ENCODE assay signal across 8 cellular contexts in genomic region chr19:48752511-48753365, GRCh38. TPM values are rescaled to one million over a fixed set of nuclear protein-coding genes. Genes with fewer than 3 reads are reported as not detected.
A peak's percentile ranks its signal among the peaks of the same experiment; 100 is the strongest.
DNase-seq lines count a peak whose midpoint lies in the region; ATAC-seq, FAIRE-seq and TF ChIP-seq lines count a peak whose summit lies in the region.

Gene FUT1, minus strand, starts transcription at chr19:48752641. Its CDS starts 1,360 bp downstream, at chr19:48751281.

- H3K4me1 ChIP-seq in endothelial cell of umbilical vein (ENCODE audit: control insufficient read depth, extremely low read depth, insufficient read depth, low read length) (peaks cover 11% of the 10 kb centered on the region), mucosa of descending colon (ENCODE audit: low read depth) (peaks cover 10% of the 10 kb centered on the region), aorta (ENCODE audit: control insufficient read depth in 1 of 2, insufficient read depth in 2 of 2, low read length in 2 of 2) (no peaks in the 10 kb centered on the region)

- H3K4me3 ChIP-seq in endothelial cell of umbilical vein (replicated peaks in 1 of 3; ENCODE audit: insufficient read depth in 1 of 3, low read depth in 1 of 3, low read length in 3 of 3) (peak within 1 kb of the TSS; percentile 56 to 81 (median 65)), mucosa of descending colon (no peak within 1 kb of the TSS), aorta (ENCODE audit: low read length in 2 of 2) (no peak within 1 kb of the TSS)

- TF ChIP-seq CTCF in endothelial cell of umbilical vein (IDR thresholded peaks at IDR 0.05; ENCODE audit: extremely low read depth in 1 of 2, insufficient read depth in 1 of 2, low read depth in 1 of 2, low read length in 2 of 2) (no peak), mucosa of descending colon (IDR thresholded peaks at IDR 0.05) (no peak)

- peak within 1 kb of the TSS; percentile 96 for H2AFZ ChIP-seq in endothelial cell of umbilical vein (ENCODE audit: low read depth, low read length)

- peaks cover 23% of the 10 kb centered on the region for H3K79me2 ChIP-seq in endothelial cell of umbilical vein (ENCODE audit: control insufficient read depth, insufficient read depth, low read length)

- no peaks in the 10 kb centered on the region for H4K20me1 ChIP-seq in endothelial cell of umbilical vein (replicated peaks; ENCODE audit: control insufficient read depth, extremely low read depth, insufficient read depth, low read length)

- H3K36me3 Mint-ChIP-seq in activated CD4-positive, alpha-beta T cell treated with anti-CD3 and anti-CD28 coated beads, Interleukin-2, amount 10 ng/mL, durations not matched to agents 24 days and 14 days (ENCODE audit: low read depth): no peaks in the 10 kb centered on the region

- CTCF ChIA-PET in endothelial cell of umbilical vein (lab: Charles Lee): interaction anchor here (1.6 kb wide), 2 partner anchors 14 to 77 kb away, joined by 6 to 12 read pairs; no protein-coding TSS in a partner anchor

- no TSS peak for BruUV-seq in endothelial cell of umbilical vein (replicated peaks; lab: Mats Ljungman, UMichigan)

- H3K9ac ChIP-seq in endothelial cell of umbilical vein (replicated peaks; ENCODE audit: extremely low read depth, insufficient read depth, low read length): peak within 1 kb of the TSS; percentile 60

- H3K27me3 ChIP-seq in endothelial cell of umbilical vein (ENCODE audit: control insufficient read depth in 2 of 2, insufficient read depth in 2 of 2, low read length in 2 of 2) (no peaks in the 10 kb centered on the region), aorta (ENCODE audit: control insufficient read depth in 1 of 2, insufficient read depth in 2 of 2, low read length in 1 of 2) (no peaks in the 10 kb centered on the region)

- H3K27me3 Mint-ChIP-seq in activated CD4-positive, alpha-beta T cell treated with anti-CD3 and anti-CD28 coated beads, Interleukin-2, amount 10 ng/mL, durations not matched to agents 24 days and 14 days: peaks cover 25% of the 10 kb centered on the region

- ATAC-seq in mucosa of descending colon (peak; percentile 91), aorta (ENCODE audit: low FRiP score) (peak; percentile 59)

- H3K4me1 Mint-ChIP-seq in activated CD4-positive, alpha-beta T cell treated with anti-CD3 and anti-CD28 coated beads, Interleukin-2, amount 10 ng/mL, durations not matched to agents 24 days and 14 days: peaks cover 15% of the 10 kb centered on the region

- DNase-seq in EH (ENCODE audit: low read depth) (peak; percentile 67), NCI-H187 treated with DMSO at 0.1 percent for 48 hours (lab: John Stamatoyannopoulos, UW) (peak; percentile 92), endothelial cell of umbilical vein (ENCODE audit: low read depth, low spot score) (no peak), mucosa of descending colon (peak; percentile 72 to 82 (median 77)), aorta (peak; percentile 69 to 82), HK-2 (ENCODE audit: unreplicated experiment) (no peak), NCI-H446 (lab: John Stamatoyannopoulos, UW) (no peak)
- peak; percentile 82 for DNase-seq in activated CD4-positive, alpha-beta T cell treated with anti-CD3 and anti-CD28 coated beads, Interleukin-2, amount 10 ng/mL, durations not matched to agents 24 days and 14 days

- H3K4me2 ChIP-seq in endothelial cell of umbilical vein (ENCODE audit: insufficient read depth, low read length): peak within 1 kb of the TSS; percentile 90

- peak; percentile 68 for FAIRE-seq in endothelial cell of umbilical vein (lab: Jason Lieb, UNC)

- dilution Hi-C loops in endothelial cell of umbilical vein (cut with MboI; ENCODE audit: extremely low pct_ligation_motif_present, low sequenced_read_pairs): no loop called here

- no peak within 1 kb of the TSS for H3K27ac Mint-ChIP-seq in activated CD4-positive, alpha-beta T cell treated with anti-CD3 and anti-CD28 coated beads, Interleukin-2, amount 10 ng/mL, durations not matched to agents 24 days and 14 days

- no peaks in the 10 kb centered on the region for H3K9me3 ChIP-seq in endothelial cell of umbilical vein (replicated peaks; ENCODE audit: control insufficient read depth, insufficient read depth, low read length)
- no peaks in the 10 kb centered on the region for H3K9me3 ChIP-seq in mucosa of descending colon
- H3K9me3 ChIP-seq in aorta (ENCODE audit: control insufficient read depth, low read length): no peaks in the 10 kb centered on the region

- peak; percentile 81 for TF ChIP-seq POLR2A in endothelial cell of umbilical vein (IDR thresholded peaks at IDR 0.05; ENCODE audit: low read depth, low read length)

- H3K36me3 ChIP-seq in endothelial cell of umbilical vein (ENCODE audit: control insufficient read depth in 2 of 2, extremely low read depth in 1 of 2, insufficient read depth in 2 of 2, low read length in 2 of 2) (peaks cover 0 to 3% of the 10 kb centered on the region in 2 experiments), mucosa of descending colon (ENCODE audit: low read depth) (no peaks in the 10 kb centered on the region), aorta (ENCODE audit: control insufficient read depth in 1 of 2, insufficient read depth in 2 of 2, low read length in 1 of 2) (no peaks in the 10 kb centered on the region)

- H3K9me1 ChIP-seq in endothelial cell of umbilical vein (replicated peaks; ENCODE audit: control insufficient read depth, extremely low read depth, insufficient read depth, low read length): no peaks in the 10 kb centered on the region

- POLR2A ChIA-PET in endothelial cell of umbilical vein (lab: Charles Lee): no interaction called here

- H3K4me3 Mint-ChIP-seq in activated CD4-positive, alpha-beta T cell treated with anti-CD3 and anti-CD28 coated beads, Interleukin-2, amount 10 ng/mL, durations not matched to agents 24 days and 14 days: peak within 1 kb of the TSS; percentile 71

- H3K27ac ChIP-seq in endothelial cell of umbilical vein (ENCODE audit: insufficient read depth, low read depth, low read length): peak within 1 kb of the TSS; percentile 5
- H3K27ac ChIP-seq in aorta (ENCODE audit: low read depth in 1 of 2, low read length in 2 of 2): no peak within 1 kb of the TSS

- no peaks in the 10 kb centered on the region for H3K9me3 Mint-ChIP-seq in activated CD4-positive, alpha-beta T cell treated with anti-CD3 and anti-CD28 coated beads, Interleukin-2, amount 10 ng/mL, durations not matched to agents 24 days and 14 days

- intact Hi-C loops in activated CD4-positive, alpha-beta T cell treated with anti-CD3 and anti-CD28 coated beads, Interleukin-2, amount 10 ng/mL, durations not matched to agents 24 days and 14 days (cut with micrococcal nuclease): no loop called here
- intact Hi-C loops in endothelial cell of umbilical vein (cut with micrococcal nuclease): loop anchor here (1.0 kb wide), 1 partner anchor 8 kb away; no protein-coding TSS in a partner anchor
- intact Hi-C loops in mucosa of descending colon (cut with DNase I, micrococcal nuclease): no loop called here
- intact Hi-C loops in aorta (cut with DNase I): no loop called here

- 3 to 5% methylated on average over 63 to 73 of the region's 73 CpGs for WGBS in aorta, 2 donors

TF ChIP-seq in endothelial cell of umbilical vein, 7 proteins besides CTCF, POLR2A, EP300 and RAD21:
- TF ChIP-seq MYC (IDR thresholded peaks at IDR 0.05; ENCODE audit: low read depth, low read length) (no peak), FOS (IDR thresholded peaks at IDR 0.05; ENCODE audit: borderline replicate concordance, insufficient read depth, low read length) (no peak), POLR2AphosphoS5 (IDR thresholded peaks at IDR 0.05; ENCODE audit: insufficient read depth, low read depth, low read length) (peak; percentile 95), MAX (IDR thresholded peaks at IDR 0.05; ENCODE audit: insufficient read depth, insufficient read length) (no peak)

RNA-seq across cellular contexts. Expression of gene FUT1, which starts in this region (rescaled TPM):
- total RNA-seq in activated CD4-positive, alpha-beta T cell treated with anti-CD3 and anti-CD28 coated beads, Interleukin-2, amount 10 ng/mL, durations not matched to agents 24 days and 14 days: 0.23 and 0.26 TPM in 2 replicates
- total RNA-seq in endothelial cell of umbilical vein (4.8 and 5.2 TPM in 2 replicates), mucosa of descending colon (1 to 10 TPM in 1 of 3 donors, under 1 TPM in 2; 0.17 to 1.5 (median 0.72) TPM), aorta (1 to 10 TPM; 2.3 to 4.4 TPM)
- polyA plus RNA-seq in endothelial cell of umbilical vein (1.9 and 2.6 TPM in 2 replicates), aorta (under 1 TPM in 1 of 2 donors, not detected in 1; 0.05 TPM)
- 1.3 and 1.7 TPM in 2 replicates for polyA plus RNA-seq in endothelial cell of umbilical vein (2011; cell fraction: cytosol; rRNA removed)
- polyA plus RNA-seq in endothelial cell of umbilical vein (2011; cell fraction: nucleus; rRNA removed): 1.5 and 1.8 TPM in 2 replicates
- polyA plus RNA-seq in endothelial cell of umbilical vein (2012): 1.3 and 1.5 TPM in 2 replicates
- polyA minus RNA-seq in endothelial cell of umbilical vein: 2.8 and 3.4 TPM in 2 replicates
- 2.6 TPM for polyA minus RNA-seq in endothelial cell of umbilical vein (2011; cell fraction: cytosol; rRNA and poly(A)+ RNA removed)
- 1.0 and 1.3 TPM in 2 replicates for polyA minus RNA-seq in endothelial cell of umbilical vein (2011; cell fraction: nucleus; rRNA and poly(A)+ RNA removed)

Comparison
In these comparisons a context has a peak if more than half of its experiments do, and no peak if none do; other contexts are left out.
1. Peak in DNase-seq in activated CD4-positive, alpha-beta T cell treated with anti-CD3 and anti-CD28 coated beads, Interleukin-2, amount 10 ng/mL, durations not matched to agents 24 days and 14 days; RNA of the gene not detected or under 1 TPM.
2. DNase-seq: peak in EH (single experiment), NCI-H187 treated with DMSO at 0.1 percent for 48 hours (single experiment), mucosa of descending colon (3 of 3) and aorta (2 of 2); none in endothelial cell of umbilical vein (single experiment), HK-2 (single experiment) and NCI-H446 (0 of 2).
3. H3K4me3 ChIP-seq: peak in endothelial cell of umbilical vein (3 of 3); none in mucosa of descending colon (single experiment) and aorta (0 of 2).